Comparison of ENCODE assay signal across 18 cellular contexts in the genomic region with DNA sequence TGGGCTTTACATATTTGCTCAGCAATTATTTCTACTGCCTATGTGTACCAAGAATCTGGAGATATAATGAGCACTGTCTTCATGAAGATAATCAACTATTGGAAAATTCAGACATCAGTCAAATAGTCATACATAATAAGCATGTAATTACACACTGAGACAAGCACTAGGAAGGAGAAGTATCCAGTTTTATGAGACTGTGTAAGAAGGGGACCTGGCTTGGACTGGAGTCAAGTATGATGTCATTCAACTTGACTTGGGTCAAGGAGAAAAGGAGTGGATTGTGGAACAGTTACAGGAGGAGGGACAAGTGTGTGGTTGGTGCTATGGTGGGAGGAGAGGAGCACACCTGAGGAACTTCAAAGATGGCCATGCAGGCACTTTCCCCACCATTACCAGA.
"Had no signal": no experiment of that assay in that cellular context is flagged by ENCODE, and none has a peak within 500 bp of the region (broad histone marks: within the 10 kb centered on the region; RNA-seq: fewer than 3 reads in every experiment).

No MANE protein-coding gene starts in this region.

- H3K36me3 ChIP-seq: brain microvascular endothelial cell, esophagus muscularis mucosa, left ventricle myocardium inferior, uterus had no signal

- H3K9me3 ChIP-seq: esophagus muscularis mucosa, left ventricle myocardium inferior, uterus had no signal

- H3K4me3 ChIP-seq: esophagus muscularis mucosa, left ventricle myocardium inferior, uterus had no signal

- FAIRE-seq: kidney had no signal

- H3K27me3 ChIP-seq: brain microvascular endothelial cell, esophagus muscularis mucosa, uterus had no signal

- H3K27ac ChIP-seq: brain microvascular endothelial cell, esophagus muscularis mucosa, left ventricle myocardium inferior, uterus, VCaP had no signal

- H3K36me3 Mint-ChIP-seq: naive thymus-derived CD8-positive, alpha-beta T cell had no signal

- H3K9me3 Mint-ChIP-seq: memory B cell had no signal

- H3K4me3 Mint-ChIP-seq: activated CD8-positive, alpha-beta memory T cell treated with anti-CD3 and anti-CD28 coated beads, Interleukin-2, amount 10 ng/mL, durations not matched to agents 7 days and 5 days; activated T-cell treated with anti-CD3 and anti-CD28 coated beads, Interleukin-2, amount 50 U/mL, for 24 hours; memory B cell; stimulated activated memory B cell treated with anti-CD40 and anti-IgM and Interleukin-4, amounts not matched to agents 10 μg/mL and 1 μg/mL and 100 μg/mL, for 72 hours had no signal

- H3K4me1 ChIP-seq: uterus had no signal

- H3K27me3 Mint-ChIP-seq: naive thymus-derived CD8-positive, alpha-beta T cell; stimulated activated memory B cell treated with anti-CD40 and anti-IgM and Interleukin-4, amounts not matched to agents 10 μg/mL and 1 μg/mL and 100 μg/mL, for 72 hours had no signal

- DNase-seq: activated CD4-positive, alpha-beta T cell treated with anti-CD3 and anti-CD28 coated beads for 1 hour; activated CD4-positive, alpha-beta T cell treated with anti-CD3 and anti-CD28 coated beads, Interleukin-2, amount 50 U/mL, for 4 hours; activated CD8-positive, alpha-beta memory T cell treated with anti-CD3 and anti-CD28 coated beads, Interleukin-2, amount 10 ng/mL, durations not matched to agents 7 days and 5 days; activated T-cell treated with anti-CD3 and anti-CD28 coated beads, Interleukin-2, amount 50 U/mL, for 24 hours; brain microvascular endothelial cell; cortex of kidney; effector CD4-positive, alpha-beta T cell; hypothalamus; kidney; left ventricle myocardium inferior; naive thymus-derived CD8-positive, alpha-beta T cell; stimulated activated CD4-positive, alpha-beta T cell treated with anti-CD3 and anti-CD28 coated beads, Interleukin-2, amount 100 ng/mL, for 48 hours; uterus had no signal

- H3K27ac Mint-ChIP-seq: activated CD8-positive, alpha-beta memory T cell treated with anti-CD3 and anti-CD28 coated beads, Interleukin-2, amount 10 ng/mL, durations not matched to agents 7 days and 5 days; activated naive CD4-positive, alpha-beta T cell treated with anti-CD3 and anti-CD28 coated beads, Interleukin-2, amount 50 U/mL, for 72 hours; activated T-cell treated with anti-CD3 and anti-CD28 coated beads, Interleukin-2, amount 50 U/mL, for 24 hours; memory B cell; stimulated activated memory B cell treated with anti-CD40 and anti-IgM and Interleukin-4, amounts not matched to agents 10 μg/mL and 1 μg/mL and 100 μg/mL, for 72 hours had no signal

- ATAC-seq: activated CD8-positive, alpha-beta memory T cell treated with anti-CD3 and anti-CD28 coated beads, Interleukin-2, amount 10 ng/mL, durations not matched to agents 7 days and 5 days; activated naive CD4-positive, alpha-beta T cell treated with anti-CD3 and anti-CD28 coated beads, Interleukin-2, amount 50 U/mL, for 72 hours; stimulated activated memory B cell treated with anti-CD40 and anti-IgM and Interleukin-4, amounts not matched to agents 10 μg/mL and 1 μg/mL and 100 μg/mL, for 72 hours had no signal
